Comparison of ENCODE assay signal across 8 cellular contexts in genomic region chr9:100352727-100353505, GRCh38. TPM values are rescaled to one million over a fixed set of nuclear protein-coding genes. Genes with fewer than 3 reads are reported as not detected.
DNase-seq lines count a peak whose midpoint lies in the region; ATAC-seq and TF ChIP-seq lines count a peak whose summit lies in the region.

TSS of gene TEX10 (minus strand) at chr9:100352942. CDS start at chr9:100349363, 3,579 bp downstream.

- H3K27me3 ChIP-seq in dorsolateral prefrontal cortex (no peaks in the 10 kb centered on the region), liver (ENCODE audit: control insufficient read depth in 4 of 4, insufficient read depth in 4 of 4, low read length in 3 of 4) (no peaks in the 10 kb centered on the region)

- peak within 1 kb of the TSS; percentile 86 to 91 for H3K9ac ChIP-seq in liver (ENCODE audit: low read depth in 1 of 2, low read length in 2 of 2)

- under 1% methylated on average over 53 of the region's 53 CpGs for WGBS in liver

- H3K4me3 ChIP-seq in dorsolateral prefrontal cortex (peak within 1 kb of the TSS; percentile 62 to 99 (median 91)), liver (ENCODE audit: low read depth in 1 of 3, low read length in 3 of 3) (peak within 1 kb of the TSS; percentile 84 to 94 (median 92))

- no peak for TF ChIP-seq RAD21 in liver (IDR thresholded peaks at IDR 0.05)

- H3K36me3 ChIP-seq in liver (ENCODE audit: control insufficient read depth in 4 of 4, insufficient read depth in 3 of 4, low read depth in 1 of 4, low read length in 3 of 4) = no peaks in the 10 kb centered on the region

- intact Hi-C loops in dorsolateral prefrontal cortex (cut with DNase I) = loop anchor here (2.0 to 5.0 kb wide), 4 partner anchors 58 to 246 kb away; partner anchors contain the start of gene MSANTD3 (in 1 of the 2)

- H3K9me3 ChIP-seq in liver (ENCODE audit: control insufficient read depth in 4 of 4, low read length in 3 of 4) = no peaks in the 10 kb centered on the region

- H3K27ac ChIP-seq in dorsolateral prefrontal cortex = peak within 1 kb of the TSS in 58 of 59 donors; percentile 13 to 89 (median 77)
- H3K27ac ChIP-seq in liver (ENCODE audit: low read depth in 1 of 2, low read length in 2 of 2) = peak within 1 kb of the TSS; percentile 79 to 82

- peaks cover 0 to 17% (median 0%) of the 10 kb centered on the region in 4 donors for H3K4me1 ChIP-seq in liver (ENCODE audit: control insufficient read depth in 4 of 4, insufficient read depth in 4 of 4, low read length in 3 of 4)

- peak in 26 of 56 donors; percentile 9 to 48 (median 22) for TF ChIP-seq CTCF in dorsolateral prefrontal cortex (IDR thresholded peaks at IDR 0.05 in 54 of 56, conservative IDR thresholded peaks at IDR 0.05 in 2 of 56; ENCODE audit: low read depth in 1 of 56, partially characterized antibody in 56 of 56)
- no peak for TF ChIP-seq CTCF in liver (IDR thresholded peaks at IDR 0.05; ENCODE audit: low read depth, low read length, missing input control)

- DNase-seq in C1 segment of cervical spinal cord (lab: John Stamatoyannopoulos, UW) (peak; percentile 16 to 89 (median 78)), NCI-H748 treated with DMSO at 0.1 percent for 48 hours (lab: John Stamatoyannopoulos, UW) (peak; percentile 70), dorsolateral prefrontal cortex (peak; percentile 78 to 93 (median 84))
- peak; percentile 82 to 84 for DNase-seq in activated CD4-positive, alpha-beta T cell treated with anti-CD3 and anti-CD28 coated beads, Interleukin-2, amount 50 U/mL, for 4 hours
- peak; percentile 88 for DNase-seq in stimulated activated CD4-positive, alpha-beta T cell treated with anti-CD3 and anti-CD28 coated beads, Interleukin-4, amount 100 ng/mL, for 1 hour

- ATAC-seq in GM19351 (IDR thresholded peaks at IDR 0.05; ENCODE audit: unreplicated experiment) (peak; percentile 73), HG03521 (IDR thresholded peaks at IDR 0.05; ENCODE audit: unreplicated experiment) (peak; percentile 76)

TF ChIP-seq in liver, 16 proteins besides CTCF, POLR2A, EP300 and RAD21:
- TF ChIP-seq TAF1 (conservative IDR thresholded peaks at IDR 0.05) (no peak), GABPA (IDR thresholded peaks at IDR 0.05 in 1 of 2, conservative IDR thresholded peaks at IDR 0.05 in 1 of 2) (peak; percentile 58 to 87), FOXA1 (IDR thresholded peaks at IDR 0.05) (no peak), YY1 (IDR thresholded peaks at IDR 0.05) (no peak), SP1 (IDR thresholded peaks at IDR 0.05) (peak; percentile 41)
- TF ChIP-seq, protein P1, sequence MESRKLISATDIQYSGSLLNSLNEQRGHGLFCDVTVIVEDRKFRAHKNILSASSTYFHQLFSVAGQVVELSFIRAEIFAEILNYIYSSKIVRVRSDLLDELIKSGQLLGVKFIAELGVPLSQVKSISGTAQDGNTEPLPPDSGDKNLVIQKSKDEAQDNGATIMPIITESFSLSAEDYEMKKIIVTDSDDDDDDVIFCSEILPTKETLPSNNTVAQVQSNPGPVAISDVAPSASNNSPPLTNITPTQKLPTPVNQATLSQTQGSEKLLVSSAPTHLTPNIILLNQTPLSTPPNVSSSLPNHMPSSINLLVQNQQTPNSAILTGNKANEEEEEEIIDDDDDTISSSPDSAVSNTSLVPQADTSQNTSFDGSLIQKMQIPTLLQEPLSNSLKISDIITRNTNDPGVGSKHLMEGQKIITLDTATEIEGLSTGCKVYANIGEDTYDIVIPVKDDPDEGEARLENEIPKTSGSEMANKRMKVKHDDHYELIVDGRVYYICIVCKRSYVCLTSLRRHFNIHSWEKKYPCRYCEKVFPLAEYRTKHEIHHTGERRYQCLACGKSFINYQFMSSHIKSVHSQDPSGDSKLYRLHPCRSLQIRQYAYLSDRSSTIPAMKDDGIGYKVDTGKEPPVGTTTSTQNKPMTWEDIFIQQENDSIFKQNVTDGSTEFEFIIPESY (IDR thresholded peaks at IDR 0.05) = no peak
- TF ChIP-seq, protein P2, sequence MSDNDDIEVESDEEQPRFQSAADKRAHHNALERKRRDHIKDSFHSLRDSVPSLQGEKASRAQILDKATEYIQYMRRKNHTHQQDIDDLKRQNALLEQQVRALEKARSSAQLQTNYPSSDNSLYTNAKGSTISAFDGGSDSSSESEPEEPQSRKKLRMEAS (IDR thresholded peaks at IDR 0.05) = peak; percentile 67

RNA-seq across cellular contexts. Expression of gene TEX10, which starts in this region (rescaled TPM):
- total RNA-seq in dorsolateral prefrontal cortex (10 to 100 TPM in 119 of 120 experiments, 1 to 10 TPM in 1; 8.5 to 18.4 (median 13.1) TPM), liver (10 to 100 TPM in 1 of 2 donors, 1 to 10 TPM in 1; 7.4 to 10.0 TPM)
- 1 to 10 TPM; 3.3 to 4.7 TPM for polyA plus RNA-seq in liver

Comparison
In these comparisons a context has a peak if more than half of its experiments do, and no peak if none do; other contexts are left out.
1. Peak in every context shown above with its lines: DNase-seq, ATAC-seq, H3K4me3 ChIP-seq and H3K27ac ChIP-seq.